In the genomic region with DNA sequence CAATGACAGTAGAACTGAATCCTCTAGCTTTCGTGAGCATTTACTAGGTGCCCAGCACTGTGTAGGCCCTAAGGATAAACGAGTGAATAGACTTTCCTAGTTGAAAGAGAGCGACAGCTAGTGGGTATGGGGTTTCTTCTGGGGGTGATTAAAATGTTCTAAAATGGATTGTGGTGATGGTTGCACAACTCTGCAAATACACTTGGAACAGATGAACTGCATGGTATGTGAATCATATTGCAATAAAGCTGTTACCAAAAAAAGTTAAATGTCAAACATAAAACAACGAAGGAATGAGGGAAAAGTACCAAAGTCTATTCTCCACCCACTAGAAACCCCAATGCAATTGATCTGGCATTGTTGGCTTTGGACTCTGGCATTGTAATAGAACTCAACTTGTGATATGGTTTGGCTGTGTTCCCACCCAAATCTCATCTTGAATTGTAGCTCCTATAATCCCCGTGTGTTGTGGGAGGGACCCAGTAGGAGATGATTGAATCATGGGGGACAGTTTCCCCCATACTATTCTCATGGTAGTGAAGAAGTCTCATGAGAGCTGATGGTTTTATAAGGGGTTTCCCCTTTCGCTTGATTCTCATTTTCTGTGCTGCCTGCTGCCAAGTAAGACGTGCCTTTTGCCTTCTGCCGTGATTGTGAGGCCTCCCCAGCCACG, we compare ENCODE assay signal across 11 cellular contexts.
DNase-seq lines count a peak whose midpoint lies in the region; ATAC-seq, FAIRE-seq and TF ChIP-seq lines count a peak whose summit lies in the region.
"Had no signal": no experiment of that assay in that cellular context is flagged by ENCODE, and none has a peak within 500 bp of the region (broad histone marks: within the 10 kb centered on the region; RNA-seq: fewer than 3 reads in every experiment).

No MANE protein-coding gene starts in this region.

- peaks cover 16 to 32% of the 10 kb centered on the region in 2 donors for H3K36me3 Mint-ChIP-seq in activated T-cell treated with anti-CD3 and anti-CD28 coated beads, Interleukin-2, amount 50 U/mL, for 72 hours (ENCODE audit: insufficient read depth in 2 of 2)

- peaks cover 10 to 14% of the 10 kb centered on the region in 2 donors for H3K9me3 Mint-ChIP-seq in activated T-cell treated with anti-CD3 and anti-CD28 coated beads, Interleukin-2, amount 50 U/mL, for 72 hours

- 26% methylated on average over 9 of the region's 9 CpGs for WGBS in HepG2 (ENCODE audit: low lambda C conversion rate)
- WGBS in sigmoid colon, 2 donors, result 13 to 43% methylated on average over 9 of the region's 9 CpGs

- in situ Hi-C loops in HepG2 (cut with HindIII; ENCODE audit: extremely low pct_ligation_motif_present, low pct_unique_long_range_greater_than_20kb), result no loop called here

- H3K27ac ChIP-seq in HepG2 (ENCODE audit: extremely low read length, insufficient read depth, low read length), result peak overlapping the region; percentile 20
- peak overlapping the region; percentile 53 for H3K27ac ChIP-seq in vagina
- H3K27ac ChIP-seq in sigmoid colon, result peak overlapping the region in 1 of 4 donors; percentile 18
- H3K27ac ChIP-seq: ascending aorta had no signal

- H3K36me3 ChIP-seq in HepG2 (replicated peaks in 1 of 2; ENCODE audit: control insufficient read depth in 1 of 2, insufficient read depth in 2 of 2, low read length in 2 of 2) (no peaks in the 10 kb centered on the region), vagina (peaks cover 0 to 9% of the 10 kb centered on the region in 2 donors), sigmoid colon (peaks cover 0 to 10% (median 3%) of the 10 kb centered on the region in 4 donors)

- TF ChIP-seq POLR2A in HepG2 (IDR thresholded peaks at IDR 0.05; ENCODE audit: insufficient read depth in 1 of 2, low read depth in 2 of 2, low read length in 2 of 2) (no peak), vagina (IDR thresholded peaks at IDR 0.05) (no peak), sigmoid colon (IDR thresholded peaks at IDR 0.05) (no peak)

- H3K79me2 ChIP-seq in HepG2 (ENCODE audit: insufficient read depth, low read length), result no peaks in the 10 kb centered on the region

- H2AFZ ChIP-seq in HepG2 (ENCODE audit: low read length), result peak overlapping the region; percentile 15

- H3K4me1 ChIP-seq in HepG2 (ENCODE audit: insufficient read depth, low read length) (peaks cover 62% of the 10 kb centered on the region), vagina (peaks cover 31% of the 10 kb centered on the region), sigmoid colon (peaks cover 0 to 7% (median 3%) of the 10 kb centered on the region in 4 donors)
- H3K4me1 ChIP-seq: ascending aorta had no signal

- no peaks in the 10 kb centered on the region for H3K9me3 ChIP-seq in HepG2 (ENCODE audit: low read length)
- no peaks in the 10 kb centered on the region for H3K9me3 ChIP-seq in vagina
- no peaks in the 10 kb centered on the region for H3K9me3 ChIP-seq in sigmoid colon
- H3K9me3 ChIP-seq: ascending aorta had no signal

- H3K4me2 ChIP-seq in HepG2 (ENCODE audit: low read depth, low read length), result peak overlapping the region; percentile 42

- no peaks in the 10 kb centered on the region for H3K27me3 Mint-ChIP-seq in activated T-cell treated with anti-CD3 and anti-CD28 coated beads, Interleukin-2, amount 50 U/mL, for 72 hours (ENCODE audit: low read depth)

- TF ChIP-seq EP300 in HepG2 (IDR thresholded peaks at IDR 0.05; ENCODE audit: low read depth in 2 of 2, low read length in 2 of 2) (peak in 1 of 2 experiments; percentile 72; a peak in 1 of 4 replicates), HepG2 (CRISPR knock-in tag; IDR thresholded peaks at IDR 0.05; ENCODE audit: borderline replicate concordance) (0 out of 2 replicates have a peak, but pooled peaks have one; percentile 18), sigmoid colon (IDR thresholded peaks at IDR 0.05) (no peak)

- ATAC-seq in activated T-cell treated with anti-CD3 and anti-CD28 coated beads, Interleukin-2, amount 50 U/mL, for 72 hours (replicated peaks in 1 of 2), result peak; percentile 73 to 77
- peak; percentile 16 for ATAC-seq in HepG2

- POLR2A ChIA-PET in HepG2 (lab: Yijun Ruan, JAX), result interaction anchor here (0.7 to 3.1 kb wide), 7 partner anchors 10 to 110 kb away, joined by 3 to 18 read pairs (median 4); a partner anchor contains a TSS

- peak overlapping the region; percentile 13 for H3K27ac Mint-ChIP-seq in activated T-cell treated with anti-CD3 and anti-CD28 coated beads, Interleukin-2, amount 50 U/mL, for 72 hours

- BruUV-seq in HepG2 (replicated peaks; lab: Mats Ljungman, UMichigan), result no TSS peak

- H4K20me1 ChIP-seq in HepG2 (ENCODE audit: insufficient read depth, low read length), result no peaks in the 10 kb centered on the region

- no peak for TF ChIP-seq CTCF in HepG2 (CRISPR knock-in tag; IDR thresholded peaks at IDR 0.05)
- no peak for TF ChIP-seq CTCF in vagina (IDR thresholded peaks at IDR 0.05)
- TF ChIP-seq CTCF in sigmoid colon (IDR thresholded peaks at IDR 0.05), result no peak

- H3K4me1 Mint-ChIP-seq in activated T-cell treated with anti-CD3 and anti-CD28 coated beads, Interleukin-2, amount 50 U/mL, for 72 hours (ENCODE audit: low read depth), result peaks cover 25% of the 10 kb centered on the region

- CTCF ChIA-PET in HepG2 (lab: Yijun Ruan, JAX; ENCODE audit: low intra/inter-chr PET ratio, low total read pairs), result no interaction called here

- TF ChIP-seq RAD21 in HepG2 (CRISPR knock-in tag; IDR thresholded peaks at IDR 0.05), result no peak

- no peak overlapping the region for H3K9ac ChIP-seq in HepG2 (ENCODE audit: insufficient read depth, low read depth, low read length)

- no peaks in the 10 kb centered on the region for H3K27me3 ChIP-seq in HepG2 (ENCODE audit: control insufficient read depth in 1 of 2, insufficient read depth in 2 of 2, low read length in 2 of 2)
- H3K27me3 ChIP-seq in vagina, result no peaks in the 10 kb centered on the region
- no peaks in the 10 kb centered on the region for H3K27me3 ChIP-seq in sigmoid colon
- H3K27me3 ChIP-seq: ascending aorta had no signal

- peak in 2 of 3 donors; percentile 16 to 39 for DNase-seq in stimulated activated CD4-positive, alpha-beta T cell treated with anti-CD3 and anti-CD28 coated beads, Interleukin-12 subunit alpha, Interleukin-12 subunit beta, amount 100 ng/mL, for 48 hours (ENCODE audit: low read depth in 2 of 3, low spot score in 1 of 3)
- no peak for DNase-seq in stimulated activated CD4-positive, alpha-beta T cell treated with anti-CD3 and anti-CD28 coated beads, Interleukin-4, amount 100 ng/mL, for 4 hours
- DNase-seq in activated T-cell treated with anti-CD3 and anti-CD28 coated beads, Interleukin-2, amount 50 U/mL, for 72 hours, result no peak
- DNase-seq in HepG2 (ENCODE audit: low spot score) (peak; percentile 83), vagina (ENCODE audit: extremely low spot score in 2 of 2) (no peak), NCI-H2081 (lab: John Stamatoyannopoulos, UW) (no peak), sigmoid colon (no peak), posterior vena cava (ENCODE audit: low spot score) (no peak)
- DNase-seq: midbrain had no signal

- no peak for FAIRE-seq in HepG2 (lab: Jason Lieb, UNC)

- peak overlapping the region; percentile 3 to 8 for H3K4me3 Mint-ChIP-seq in activated T-cell treated with anti-CD3 and anti-CD28 coated beads, Interleukin-2, amount 50 U/mL, for 72 hours
- H3K4me3 Mint-ChIP-seq: T-helper 1 cell treated with Interleukin-12 subunit alpha and Interleukin-12 subunit beta and Interleukin-4 antibody, amounts not matched to agents 30 μg/mL and 1 μg/mL, for 36 hours had no signal

- H3K4me3 ChIP-seq in HepG2 (replicated peaks in 1 of 3; ENCODE audit: insufficient read depth in 1 of 3, low read depth in 2 of 3, low read length in 3 of 3) (no peak overlapping the region), vagina (no peak overlapping the region), sigmoid colon (no peak overlapping the region)
- H3K4me3 ChIP-seq: ascending aorta had no signal

- intact Hi-C loops in HepG2 (cut with micrococcal nuclease; ENCODE audit: unreplicated experiment) (no loop called here), vagina (cut with DNase I) (loop anchor here (10.0 kb wide), 1 partner anchor 58 kb away; no protein-coding TSS in a partner anchor), sigmoid colon (cut with DNase I) (no loop called here), posterior vena cava (cut with DNase I) (no loop called here)

TF ChIP-seq in HepG2, 621 proteins besides CTCF, POLR2A, EP300 and RAD21 (continues in another document):
- TF ChIP-seq, protein P1, sequence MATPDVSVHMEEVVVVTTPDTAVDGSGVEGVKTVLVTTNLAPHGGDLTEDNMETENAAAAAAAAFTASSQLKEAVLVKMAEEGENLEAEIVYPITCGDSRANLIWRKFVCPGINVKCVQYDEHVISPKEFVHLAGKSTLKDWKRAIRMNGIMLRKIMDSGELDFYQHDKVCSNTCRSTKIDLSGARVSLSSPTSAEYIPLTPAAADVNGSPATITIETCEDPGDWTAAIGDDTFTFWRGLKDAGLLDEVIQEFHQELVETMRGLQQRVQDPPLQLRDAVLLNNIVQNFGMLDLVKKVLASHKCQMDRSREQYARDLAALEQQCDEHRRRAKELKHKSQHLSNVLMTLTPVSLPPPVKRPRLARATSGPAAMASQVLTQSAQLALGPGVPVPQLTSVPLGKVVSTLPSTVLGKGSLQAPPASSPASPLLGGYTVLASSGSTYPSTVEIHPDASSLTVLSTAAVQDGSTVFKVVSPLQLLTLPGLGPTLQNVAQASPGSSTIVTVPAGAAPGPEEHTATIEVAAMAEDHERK (CRISPR knock-in tag; IDR thresholded peaks at IDR 0.05; ENCODE audit: low read depth), result 0 out of 2 replicates have a peak, but pooled peaks have one; percentile 14
- no peak for TF ChIP-seq HMGA1 (CRISPR knock-in tag; conservative IDR thresholded peaks at IDR 0.05)
- no peak for TF ChIP-seq MED13 (CRISPR knock-in tag; IDR thresholded peaks at IDR 0.05)
- TF ChIP-seq ZBTB42 (CRISPR knock-in tag; IDR thresholded peaks at IDR 0.05), result no peak
- TF ChIP-seq TBX2 (CRISPR knock-in tag; IDR thresholded peaks at IDR 0.05; ENCODE audit: borderline replicate concordance), result no peak; the same call in 1 of the 2 replicates
- 0 out of 2 replicates have a peak, but pooled peaks have one; percentile 17 for TF ChIP-seq PITX1 (CRISPR knock-in tag; IDR thresholded peaks at IDR 0.05)
- TF ChIP-seq, protein P2, sequence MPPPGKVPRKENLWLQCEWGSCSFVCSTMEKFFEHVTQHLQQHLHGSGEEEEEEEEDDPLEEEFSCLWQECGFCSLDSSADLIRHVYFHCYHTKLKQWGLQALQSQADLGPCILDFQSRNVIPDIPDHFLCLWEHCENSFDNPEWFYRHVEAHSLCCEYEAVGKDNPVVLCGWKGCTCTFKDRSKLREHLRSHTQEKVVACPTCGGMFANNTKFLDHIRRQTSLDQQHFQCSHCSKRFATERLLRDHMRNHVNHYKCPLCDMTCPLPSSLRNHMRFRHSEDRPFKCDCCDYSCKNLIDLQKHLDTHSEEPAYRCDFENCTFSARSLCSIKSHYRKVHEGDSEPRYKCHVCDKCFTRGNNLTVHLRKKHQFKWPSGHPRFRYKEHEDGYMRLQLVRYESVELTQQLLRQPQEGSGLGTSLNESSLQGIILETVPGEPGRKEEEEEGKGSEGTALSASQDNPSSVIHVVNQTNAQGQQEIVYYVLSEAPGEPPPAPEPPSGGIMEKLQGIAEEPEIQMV (CRISPR knock-in tag; IDR thresholded peaks at IDR 0.05; ENCODE audit: low read depth), result no peak

Comparison
In these comparisons a context has a peak if more than half of its experiments do, and no peak if none do; other contexts are left out.
1. DNase-seq: peak in stimulated activated CD4-positive, alpha-beta T cell treated with anti-CD3 and anti-CD28 coated beads, Interleukin-12 subunit alpha, Interleukin-12 subunit beta, amount 100 ng/mL, for 48 hours (2 of 3) and HepG2 (single experiment); none in stimulated activated CD4-positive, alpha-beta T cell treated with anti-CD3 and anti-CD28 coated beads, Interleukin-4, amount 100 ng/mL, for 4 hours (0 of 2), activated T-cell treated with anti-CD3 and anti-CD28 coated beads, Interleukin-2, amount 50 U/mL, for 72 hours (0 of 2), vagina (0 of 2), NCI-H2081 (0 of 2), sigmoid colon (single experiment) and posterior vena cava (single experiment).